8 cellular contexts compared by ENCODE assay signal in the genomic region with DNA sequence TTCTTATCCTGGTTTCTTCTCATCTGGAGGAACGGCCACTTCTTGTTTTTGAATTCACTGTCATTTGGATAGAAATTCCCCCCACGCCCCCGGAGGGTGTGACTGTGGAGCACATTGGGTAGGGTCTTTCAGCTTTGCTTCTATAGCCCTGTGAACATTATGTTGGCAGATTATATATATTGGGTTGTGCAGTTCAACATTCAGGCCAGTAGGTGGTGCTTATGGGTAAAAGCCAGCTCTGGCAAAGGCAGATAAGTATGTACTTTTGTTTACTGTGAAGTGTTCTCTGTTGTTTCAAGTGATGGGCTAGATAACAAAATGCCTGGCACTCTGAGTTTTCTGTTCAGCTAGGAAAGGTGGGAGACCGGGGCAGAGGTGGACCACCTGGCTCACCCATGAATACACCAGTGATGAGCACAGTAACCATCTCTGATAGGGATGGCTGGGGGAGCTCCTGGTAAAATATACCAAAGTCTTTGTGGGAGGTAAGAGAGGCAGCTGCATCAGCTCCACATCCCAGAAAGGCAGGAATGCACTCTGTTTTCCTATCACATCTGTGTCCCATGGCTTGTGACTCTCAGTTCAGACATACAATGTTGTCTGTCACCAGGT.
DNase-seq lines count a peak whose midpoint lies in the region; ATAC-seq and TF ChIP-seq lines count a peak whose summit lies in the region.

No MANE protein-coding gene starts in this region.

- POLR2A ChIA-PET in CD4-positive, alpha-beta memory T cell (lab: Charles Lee; ENCODE audit: partially characterized antibody) = no interaction called here
- POLR2A ChIA-PET in naive thymus-derived CD4-positive, alpha-beta T cell (lab: Charles Lee) = no interaction called here

- intact Hi-C loops in CD4-positive, alpha-beta memory T cell (cut with micrococcal nuclease) = no loop called here
- intact Hi-C loops in naive thymus-derived CD4-positive, alpha-beta T cell (cut with micrococcal nuclease) = loop anchor here in 1 of 2 donors (2.0 to 10.0 kb wide), 2 partner anchors 849 to 1429 kb away; no protein-coding TSS in a partner anchor

- no peaks in the 10 kb centered on the region for H3K27me3 Mint-ChIP-seq in CD4-positive, alpha-beta memory T cell
- no peaks in the 10 kb centered on the region for H3K27me3 Mint-ChIP-seq in naive thymus-derived CD4-positive, alpha-beta T cell

- H3K9me3 Mint-ChIP-seq in CD4-positive, alpha-beta memory T cell = peaks cover 0 to 35% (median 17%) of the 10 kb centered on the region in 8 donors
- H3K9me3 Mint-ChIP-seq in naive thymus-derived CD4-positive, alpha-beta T cell = peaks cover 0 to 49% (median 14%) of the 10 kb centered on the region in 11 donors

- no peaks in the 10 kb centered on the region for H3K4me1 Mint-ChIP-seq in CD4-positive, alpha-beta memory T cell
- no peaks in the 10 kb centered on the region for H3K4me1 Mint-ChIP-seq in naive thymus-derived CD4-positive, alpha-beta T cell

- H3K4me3 Mint-ChIP-seq in CD4-positive, alpha-beta memory T cell = no peak overlapping the region
- H3K4me3 Mint-ChIP-seq in naive thymus-derived CD4-positive, alpha-beta T cell = no peak overlapping the region

- TF ChIP-seq RAD21 in liver (IDR thresholded peaks at IDR 0.05) = peak; percentile 70 to 74

- no peak overlapping the region for H3K27ac ChIP-seq in liver (ENCODE audit: low read depth in 1 of 2, low read length in 2 of 2)
- H3K27ac ChIP-seq in CD4-positive, alpha-beta memory T cell (ENCODE audit: low read depth, low read length) = no peak overlapping the region
- no peak overlapping the region for H3K27ac ChIP-seq in naive thymus-derived CD4-positive, alpha-beta T cell (ENCODE audit: low read depth, low read length)

- no peaks in the 10 kb centered on the region for H3K36me3 ChIP-seq in GM06990 (ENCODE audit: control insufficient read depth, insufficient read depth, low read length)
- no peaks in the 10 kb centered on the region for H3K36me3 ChIP-seq in adipocyte (ENCODE audit: control insufficient read depth, insufficient read depth, low read length, severe bottlenecking)
- H3K36me3 ChIP-seq in liver (ENCODE audit: control insufficient read depth in 4 of 4, insufficient read depth in 3 of 4, low read depth in 1 of 4, low read length in 3 of 4) = no peaks in the 10 kb centered on the region
- no peaks in the 10 kb centered on the region for H3K36me3 ChIP-seq in CD4-positive, alpha-beta memory T cell (ENCODE audit: insufficient read depth, low read length)
- H3K36me3 ChIP-seq in naive thymus-derived CD4-positive, alpha-beta T cell (ENCODE audit: control insufficient read depth in 2 of 3, insufficient read depth in 3 of 3, low read length in 3 of 3) = no peaks in the 10 kb centered on the region

- TF ChIP-seq CTCF in GM06990 (IDR thresholded peaks at IDR 0.05; ENCODE audit: insufficient read depth, low read length, poor library complexity, severe bottlenecking) (peak; percentile 64), liver (IDR thresholded peaks at IDR 0.05; ENCODE audit: low read depth, low read length, missing input control) (peak; percentile 64)

- H3K9ac ChIP-seq in adipocyte (ENCODE audit: low read length) = no peak overlapping the region
- H3K9ac ChIP-seq in liver (ENCODE audit: low read depth in 1 of 2, low read length in 2 of 2) = no peak overlapping the region

- H3K4me1 ChIP-seq in adipocyte (ENCODE audit: control insufficient read depth, insufficient read depth, low read length) = no peaks in the 10 kb centered on the region
- no peaks in the 10 kb centered on the region for H3K4me1 ChIP-seq in liver (ENCODE audit: control insufficient read depth in 4 of 4, insufficient read depth in 4 of 4, low read length in 3 of 4)
- no peaks in the 10 kb centered on the region for H3K4me1 ChIP-seq in CD4-positive, alpha-beta memory T cell (ENCODE audit: insufficient read depth, low read length)
- no peaks in the 10 kb centered on the region for H3K4me1 ChIP-seq in naive thymus-derived CD4-positive, alpha-beta T cell (ENCODE audit: control insufficient read depth in 2 of 2, insufficient read depth in 2 of 2, low read length in 2 of 2)

- H3K27ac Mint-ChIP-seq in CD4-positive, alpha-beta memory T cell = no peak overlapping the region
- no peak overlapping the region for H3K27ac Mint-ChIP-seq in naive thymus-derived CD4-positive, alpha-beta T cell

- CTCF ChIA-PET in CD4-positive, alpha-beta memory T cell (lab: Charles Lee; ENCODE audit: partially characterized antibody) = no interaction called here
- CTCF ChIA-PET in naive thymus-derived CD4-positive, alpha-beta T cell (lab: Charles Lee) = interaction anchor here (0.5 kb wide), 1 partner anchor 62 kb away, joined by 3 read pairs; no protein-coding TSS in a partner anchor

- no peaks in the 10 kb centered on the region for H3K36me3 Mint-ChIP-seq in CD4-positive, alpha-beta memory T cell
- no peaks in the 10 kb centered on the region for H3K36me3 Mint-ChIP-seq in naive thymus-derived CD4-positive, alpha-beta T cell

- H3K27me3 ChIP-seq in GM06990 (replicated peaks; ENCODE audit: control insufficient read depth, insufficient read depth, low read length) (no peaks in the 10 kb centered on the region), adipocyte (replicated peaks; ENCODE audit: control insufficient read depth, insufficient read depth, low read length) (no peaks in the 10 kb centered on the region), liver (ENCODE audit: control insufficient read depth in 4 of 4, insufficient read depth in 4 of 4, low read length in 3 of 4) (no peaks in the 10 kb centered on the region)
- H3K27me3 ChIP-seq in CD4-positive, alpha-beta memory T cell (ENCODE audit: insufficient read depth, low read length) = no peaks in the 10 kb centered on the region
- no peaks in the 10 kb centered on the region for H3K27me3 ChIP-seq in naive thymus-derived CD4-positive, alpha-beta T cell (ENCODE audit: control insufficient read depth in 2 of 2, insufficient read depth in 2 of 2, low read length in 2 of 2)

- peak; percentile 94 for ATAC-seq in GM21717 (IDR thresholded peaks at IDR 0.05; ENCODE audit: unreplicated experiment)
- ATAC-seq in naive thymus-derived CD4-positive, alpha-beta T cell = no peak

- WGBS in liver = 53% methylated on average over 4 of the region's 4 CpGs

- peaks cover 9% of the 10 kb centered on the region for H3K9me3 ChIP-seq in adipocyte (ENCODE audit: control insufficient read depth, low read length)
- H3K9me3 ChIP-seq in liver (ENCODE audit: control insufficient read depth in 4 of 4, low read length in 3 of 4) = no peaks in the 10 kb centered on the region
- no peaks in the 10 kb centered on the region for H3K9me3 ChIP-seq in CD4-positive, alpha-beta memory T cell (ENCODE audit: control insufficient read depth in 1 of 2, low read length in 2 of 2)
- H3K9me3 ChIP-seq in naive thymus-derived CD4-positive, alpha-beta T cell (ENCODE audit: control insufficient read depth in 2 of 3, low read length in 3 of 3) = peaks cover 0 to 10% (median 0%) of the 10 kb centered on the region in 3 experiments

- DNase-seq in GM06990 (ENCODE audit: extremely low read depth, insufficient read length) = no peak
- DNase-seq in NAMALWA (ENCODE audit: low spot score) = peak; percentile 60
- peak; percentile 70 for DNase-seq in adipocyte (ENCODE audit: low read depth)
- no peak for DNase-seq in CD4-positive, alpha-beta memory T cell
- no peak for DNase-seq in NCI-H128 (lab: John Stamatoyannopoulos, UW; ENCODE audit: unreplicated experiment)
- no peak for DNase-seq in naive thymus-derived CD4-positive, alpha-beta T cell

- H3K4me3 ChIP-seq in GM06990 (replicated peaks; ENCODE audit: low read depth, low read length) = no peak overlapping the region
- H3K4me3 ChIP-seq in adipocyte (ENCODE audit: low read length) = no peak overlapping the region
- H3K4me3 ChIP-seq in liver (ENCODE audit: low read depth in 1 of 3, low read length in 3 of 3) = no peak overlapping the region
- no peak overlapping the region for H3K4me3 ChIP-seq in CD4-positive, alpha-beta memory T cell (ENCODE audit: low read length in 2 of 2)
- H3K4me3 ChIP-seq in naive thymus-derived CD4-positive, alpha-beta T cell (ENCODE audit: low read length) = no peak overlapping the region

TF ChIP-seq in liver, 16 proteins besides CTCF, POLR2A, EP300 and RAD21:
- no peak for TF ChIP-seq RXRA (IDR thresholded peaks at IDR 0.05)
- no peak for TF ChIP-seq NR2F2 (IDR thresholded peaks at IDR 0.05)
- no peak for TF ChIP-seq HNF4A (conservative IDR thresholded peaks at IDR 0.05)
- no peak for TF ChIP-seq HNF4G (IDR thresholded peaks at IDR 0.05)

Comparison
In these comparisons a context has a peak if more than half of its experiments do, and no peak if none do; other contexts are left out.
1. DNase-seq: peak in NAMALWA (single experiment) and adipocyte (single experiment); none in GM06990 (single experiment), CD4-positive, alpha-beta memory T cell (0 of 5), NCI-H128 (single experiment) and naive thymus-derived CD4-positive, alpha-beta T cell (0 of 9).